9 cellular contexts compared by ENCODE assay signal in genomic region chr15:37109952-37110630, GRCh38. TPM values are rescaled to one million over a fixed set of nuclear protein-coding genes. Genes with fewer than 3 reads are reported as not detected.
A peak's percentile ranks its signal among the peaks of the same experiment; 100 is the strongest.
DNase-seq lines count a peak whose midpoint lies in the region; ATAC-seq and TF ChIP-seq lines count a peak whose summit lies in the region.
"Had no signal": no experiment of that assay in that cellular context is flagged by ENCODE, and none has a peak within 500 bp of the region (broad histone marks: within the 10 kb centered on the region; RNA-seq: fewer than 3 reads in every experiment).

No MANE protein-coding gene starts in this region.

- ATAC-seq in HG03097 (IDR thresholded peaks at IDR 0.05; ENCODE audit: low FRiP score, unreplicated experiment), result no peak

- peak in 1 of 4 donors; percentile 21 for TF ChIP-seq POLR2A in esophagus squamous epithelium (IDR thresholded peaks at IDR 0.05)

- peaks cover 14% of the 10 kb centered on the region for H3K4me1 Mint-ChIP-seq in activated CD4-positive, alpha-beta memory T cell treated with anti-CD3 and anti-CD28 coated beads for 36 hours (ENCODE audit: low read depth)

- H3K27ac ChIP-seq in esophagus squamous epithelium, result peak overlapping the region; percentile 30 to 95 (median 81)

- CTCF ChIA-PET in activated CD4-positive, alpha-beta memory T cell treated with anti-CD3 and anti-CD28 coated beads for 36 hours (lab: Charles Lee), result interaction anchor here (0.8 to 1.1 kb wide), 2 partner anchors 24 to 226 kb away, joined by 3 read pairs; no protein-coding TSS in a partner anchor

- intact Hi-C loops in esophagus squamous epithelium (cut with DNase I), result loop anchor here (5.0 kb wide), 1 partner anchor 228 kb away; no protein-coding TSS in a partner anchor
- intact Hi-C loops in activated CD4-positive, alpha-beta memory T cell treated with anti-CD3 and anti-CD28 coated beads for 36 hours (cut with micrococcal nuclease), result loop anchor here (10.0 kb wide), 1 partner anchor 605 kb away; no protein-coding TSS in a partner anchor

- no peak for DNase-seq in AG10803 (ENCODE audit: low read depth)
- peak; percentile 80 for DNase-seq in NCI-H82 (lab: John Stamatoyannopoulos, UW)
- no peak for DNase-seq in esophagus squamous epithelium (lab: John Stamatoyannopoulos, UW)
- DNase-seq in myocyte (ENCODE audit: low read depth), result peak; percentile 11
- DNase-seq in NK-92 (lab: John Stamatoyannopoulos, UW; ENCODE audit: unreplicated experiment), result no peak
- DNase-seq in NCI-H226, result no peak
- no peak for DNase-seq in activated CD4-positive, alpha-beta memory T cell treated with anti-CD3 and anti-CD28 coated beads for 36 hours

- no peaks in the 10 kb centered on the region for H3K9me3 ChIP-seq in esophagus squamous epithelium

- WGBS in esophagus squamous epithelium, 2 donors, result 11 to 28% methylated on average over 18 to 21 of the region's 27 CpGs

- no peak overlapping the region for H3K4me3 Mint-ChIP-seq in activated CD4-positive, alpha-beta memory T cell treated with anti-CD3 and anti-CD28 coated beads for 36 hours

- H3K27ac Mint-ChIP-seq in activated CD4-positive, alpha-beta memory T cell treated with anti-CD3 and anti-CD28 coated beads for 36 hours, result no peak overlapping the region

- peaks cover 80% of the 10 kb centered on the region for H3K27me3 Mint-ChIP-seq in activated CD4-positive, alpha-beta memory T cell treated with anti-CD3 and anti-CD28 coated beads for 36 hours

- peaks cover 2% of the 10 kb centered on the region for H3K9me3 Mint-ChIP-seq in activated CD4-positive, alpha-beta memory T cell treated with anti-CD3 and anti-CD28 coated beads for 36 hours

- H3K4me1 ChIP-seq in esophagus squamous epithelium, result peaks cover 0 to 33% (median 0%) of the 10 kb centered on the region in 3 donors

- peaks cover 0 to 32% (median 0%) of the 10 kb centered on the region in 4 donors for H3K27me3 ChIP-seq in esophagus squamous epithelium

- peaks cover 14% of the 10 kb centered on the region for H3K36me3 Mint-ChIP-seq in activated CD4-positive, alpha-beta memory T cell treated with anti-CD3 and anti-CD28 coated beads for 36 hours

- TF ChIP-seq CTCF in AG10803 (conservative IDR thresholded peaks at IDR 0.05; ENCODE audit: low read length), result no peak
- no peak for TF ChIP-seq CTCF in esophagus squamous epithelium (IDR thresholded peaks at IDR 0.05)

- POLR2A ChIA-PET in activated CD4-positive, alpha-beta memory T cell treated with anti-CD3 and anti-CD28 coated beads for 36 hours (lab: Charles Lee), result no interaction called here

- peak overlapping the region; percentile 62 for H3K4me3 ChIP-seq in AG10803 (ENCODE audit: low read length)
- peak overlapping the region; percentile 21 to 71 (median 52) for H3K4me3 ChIP-seq in esophagus squamous epithelium

- no peaks in the 10 kb centered on the region for H3K36me3 ChIP-seq in esophagus squamous epithelium

RNA-seq across cellular contexts. Expression of gene MEIS2, which starts 9.7 kb away (rescaled TPM):
- total RNA-seq in esophagus squamous epithelium, result 10 to 100 TPM in 2 of 4 donors, 1 to 10 TPM in 2; 6.6 to 26.3 (median 9.9) TPM
- total RNA-seq in myocyte, result 4.0 and 7.3 TPM in 2 replicates
- 5.8 TPM for polyA plus RNA-seq in myocyte (2012)
- not detected for total RNA-seq in activated CD4-positive, alpha-beta memory T cell treated with anti-CD3 and anti-CD28 coated beads for 36 hours
- total RNA-seq: activated CD8-positive, alpha-beta memory T cell treated with anti-CD3 and anti-CD28 coated beads for 36 hours had no signal

Comparison
In these comparisons a context has a peak if more than half of its experiments do, and no peak if none do; other contexts are left out.
1. DNase-seq: peak in NCI-H82 (single experiment) and myocyte (single experiment); none in AG10803 (single experiment), esophagus squamous epithelium (single experiment), NK-92 (single experiment), NCI-H226 (single experiment) and activated CD4-positive, alpha-beta memory T cell treated with anti-CD3 and anti-CD28 coated beads for 36 hours (single experiment).